1 cellular context compared by ENCODE assay signal in genomic region chr16:1181715-1182671, GRCh38.
A peak's percentile ranks its signal among the peaks of the same experiment; 100 is the strongest.
TF ChIP-seq lines count a peak whose summit lies in the region.

No MANE protein-coding gene starts in this region.

TF ChIP-seq in IMR-90, 13 proteins besides CTCF, POLR2A, EP300 and RAD21 (continued from another document):
- peak; percentile 85 for TF ChIP-seq FOS (IDR thresholded peaks at IDR 0.05; ENCODE audit: low read depth, low read length)
